19 cellular contexts compared by ENCODE assay signal in the genomic region with DNA sequence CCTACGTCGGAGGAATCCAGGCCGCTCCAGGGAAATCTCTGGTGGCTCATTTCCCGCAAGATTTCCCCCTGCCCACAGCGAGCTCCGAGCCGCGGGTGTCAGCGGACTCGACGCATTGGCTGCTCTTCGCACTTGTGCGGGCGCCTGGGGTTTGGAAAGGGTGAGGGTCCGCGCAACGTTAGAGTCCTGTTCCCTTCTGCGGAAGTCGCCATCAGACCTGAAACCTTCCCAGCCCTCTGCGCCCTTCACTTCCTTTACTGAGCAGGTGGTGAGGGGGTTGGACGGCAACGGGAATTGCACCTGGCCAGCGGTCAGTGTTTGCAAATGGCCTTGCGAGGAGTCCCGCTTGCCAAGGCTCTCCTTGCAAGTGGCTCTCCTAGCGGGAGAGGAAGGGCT. TPM values are rescaled to one million over a fixed set of nuclear protein-coding genes. Genes with fewer than 3 reads are reported as not detected.
A peak's percentile ranks its signal among the peaks of the same experiment; 100 is the strongest.
DNase-seq lines count a peak whose midpoint lies in the region; ATAC-seq, FAIRE-seq and TF ChIP-seq lines count a peak whose summit lies in the region.
"Had no signal": no experiment of that assay in that cellular context is flagged by ENCODE, and none has a peak within 500 bp of the region (broad histone marks: within the 10 kb centered on the region; RNA-seq: fewer than 3 reads in every experiment).

No MANE protein-coding gene starts in this region.

- H3K4me3 ChIP-seq in HUES64 (ENCODE audit: low read length) (peak overlapping the region; percentile 36), iPS-18a (ENCODE audit: low read length) (peak overlapping the region; percentile 56), parathyroid adenoma (ENCODE audit: low read depth, low read length) (peak overlapping the region; percentile 98), stomach (no peak overlapping the region)
- H3K4me3 ChIP-seq: SJSA1 had no signal

- TF ChIP-seq CTCF in parathyroid adenoma (IDR thresholded peaks at IDR 0.05) (no peak), stomach (IDR thresholded peaks at IDR 0.05) (no peak)

- TF ChIP-seq POLR2A in GM12892 (IDR thresholded peaks at IDR 0.05; ENCODE audit: low read depth, low read length) (no peak), stomach (IDR thresholded peaks at IDR 0.05) (no peak)

- no peak for DNase-seq in GM12892 (ENCODE audit: insufficient read length)
- DNase-seq in stomach, result no peak
- no peak for DNase-seq in GM19239 (ENCODE audit: insufficient read length, low spot score)
- DNase-seq: DMS53; IMR-90; NCI-H1417 treated with DMSO at 0.1 percent for 48 hours; NCI-H2029; NCI-H524; NK-92 treated with Interleukin-12 subunit alpha and Interleukin-12 subunit beta, amount 100 ng/mL, for 24 hours had no signal

- peak overlapping the region; percentile 24; the same call in 1 of the 2 replicates for H3K9ac ChIP-seq in ES-I3 (ENCODE audit: low read depth, low read length)
- H3K9ac ChIP-seq in HUES64 (ENCODE audit: low read depth, low read length), result no peak overlapping the region
- H3K9ac ChIP-seq in iPS-18a (ENCODE audit: low read length), result no peak overlapping the region
- peak overlapping the region; percentile 99 for H3K9ac ChIP-seq in parathyroid adenoma

- H3K4me2 ChIP-seq in parathyroid adenoma (ENCODE audit: low read length), result peak overlapping the region; percentile 68

- H3K4me1 ChIP-seq in ES-I3 (ENCODE audit: insufficient read depth, low read length) (peaks cover 9% of the 10 kb centered on the region; the same call in 1 of the 2 replicates), HUES64 (ENCODE audit: insufficient read depth, low read length) (peaks cover 8% of the 10 kb centered on the region; the same call in 1 of the 2 replicates), iPS-18a (ENCODE audit: control insufficient read depth, low read depth, low read length) (peaks cover 7% of the 10 kb centered on the region), parathyroid adenoma (peaks cover 33% of the 10 kb centered on the region), stomach (peaks cover 0 to 12% (median 3%) of the 10 kb centered on the region in 4 donors)
- H3K4me1 ChIP-seq: SJSA1 had no signal

- H3K27ac ChIP-seq in HUES64 (ENCODE audit: low read depth, low read length) (no peak overlapping the region), iPS-18a (ENCODE audit: low read length) (no peak overlapping the region), parathyroid adenoma (peak overlapping the region; percentile 100), stomach (no peak overlapping the region)
- H3K27ac ChIP-seq: SJSA1 had no signal

- H3K27me3 ChIP-seq in HUES64 (ENCODE audit: insufficient read depth, low read length) (peaks cover 100% of the 10 kb centered on the region), iPS-18a (ENCODE audit: control insufficient read depth, insufficient read depth, low read length) (peaks cover 100% of the 10 kb centered on the region), parathyroid adenoma (ENCODE audit: control insufficient read depth, insufficient read depth, low read length) (no peaks in the 10 kb centered on the region), stomach (peaks cover 5 to 98% (median 76%) of the 10 kb centered on the region in 3 donors)
- H3K27me3 ChIP-seq: SJSA1 had no signal

- no peak for ATAC-seq in HG02588 (IDR thresholded peaks at IDR 0.05; ENCODE audit: unreplicated experiment)

- H3K79me2 ChIP-seq in parathyroid adenoma, result peaks cover 59% of the 10 kb centered on the region

- H2AFZ ChIP-seq in parathyroid adenoma, result no peak overlapping the region

- TF ChIP-seq EP300 in stomach (IDR thresholded peaks at IDR 0.05), result no peak

- H3K9me3 ChIP-seq in ES-I3 (ENCODE audit: control insufficient read depth, insufficient read depth, low read length), result no peaks in the 10 kb centered on the region
- no peaks in the 10 kb centered on the region for H3K9me3 ChIP-seq in HUES64 (ENCODE audit: insufficient read depth, low read depth, low read length)
- H3K9me3 ChIP-seq in iPS-18a (ENCODE audit: control insufficient read depth, low read depth, low read length), result peaks cover 8% of the 10 kb centered on the region
- H3K9me3 ChIP-seq in parathyroid adenoma (ENCODE audit: control insufficient read depth, low read length), result no peaks in the 10 kb centered on the region
- H3K9me3 ChIP-seq in stomach, result no peaks in the 10 kb centered on the region
- H3K9me3 ChIP-seq: SJSA1 had no signal

- FAIRE-seq in GM12892 (lab: Jason Lieb, UNC), result no peak
- FAIRE-seq in GM19239 (lab: Jason Lieb, UNC), result no peak
- FAIRE-seq: G401.6, GM12891 had no signal

- intact Hi-C loops in stomach (cut with DNase I; ENCODE audit: low total_unique reads), result no loop called here

- H3K36me3 ChIP-seq in ES-I3 (ENCODE audit: insufficient read depth, low read length) (no peaks in the 10 kb centered on the region), HUES64 (ENCODE audit: insufficient read depth, low read length) (no peaks in the 10 kb centered on the region), iPS-18a (ENCODE audit: control insufficient read depth, low read depth, low read length) (no peaks in the 10 kb centered on the region), parathyroid adenoma (ENCODE audit: control insufficient read depth, insufficient read depth, low read length) (peaks cover 8% of the 10 kb centered on the region), stomach (no peaks in the 10 kb centered on the region)
- H3K36me3 ChIP-seq: SJSA1 had no signal

- 1% methylated on average over 26 of the region's 26 CpGs for WGBS in HUES64
- 1 to 12% (median 5%) methylated on average over 11 to 26 of the region's 26 CpGs for WGBS in stomach, 5 donors

RNA-seq across cellular contexts. Expression of a gene that starts 8.4 kb away (rescaled TPM):
- polyA plus RNA-seq in HUES64 (2013, experiment 1 of 2), result not detected
- not detected for polyA plus RNA-seq in HUES64 (2013, experiment 2 of 2)
- not detected for polyA plus RNA-seq in GM12892 (2012; ENCODE audit: missing spikeins)
- total RNA-seq in stomach, result not detected
- not detected for polyA plus RNA-seq in stomach
- total RNA-seq: IMR-90, LHCN-M2, SJSA1 had no signal
- polyA plus RNA-seq: CD14-positive monocyte, IMR-90 had no signal

Comparison
In these comparisons a context has a peak if more than half of its experiments do, and no peak if none do; other contexts are left out.
1. H3K9ac ChIP-seq: peak in ES-I3 (single experiment) and parathyroid adenoma (single experiment); none in HUES64 (single experiment) and iPS-18a (single experiment).
2. H3K4me3 ChIP-seq: peak in HUES64 (single experiment), iPS-18a (single experiment) and parathyroid adenoma (single experiment); none in stomach (0 of 4).